ENCODE assay signal across 21 cellular contexts in the genomic region with DNA sequence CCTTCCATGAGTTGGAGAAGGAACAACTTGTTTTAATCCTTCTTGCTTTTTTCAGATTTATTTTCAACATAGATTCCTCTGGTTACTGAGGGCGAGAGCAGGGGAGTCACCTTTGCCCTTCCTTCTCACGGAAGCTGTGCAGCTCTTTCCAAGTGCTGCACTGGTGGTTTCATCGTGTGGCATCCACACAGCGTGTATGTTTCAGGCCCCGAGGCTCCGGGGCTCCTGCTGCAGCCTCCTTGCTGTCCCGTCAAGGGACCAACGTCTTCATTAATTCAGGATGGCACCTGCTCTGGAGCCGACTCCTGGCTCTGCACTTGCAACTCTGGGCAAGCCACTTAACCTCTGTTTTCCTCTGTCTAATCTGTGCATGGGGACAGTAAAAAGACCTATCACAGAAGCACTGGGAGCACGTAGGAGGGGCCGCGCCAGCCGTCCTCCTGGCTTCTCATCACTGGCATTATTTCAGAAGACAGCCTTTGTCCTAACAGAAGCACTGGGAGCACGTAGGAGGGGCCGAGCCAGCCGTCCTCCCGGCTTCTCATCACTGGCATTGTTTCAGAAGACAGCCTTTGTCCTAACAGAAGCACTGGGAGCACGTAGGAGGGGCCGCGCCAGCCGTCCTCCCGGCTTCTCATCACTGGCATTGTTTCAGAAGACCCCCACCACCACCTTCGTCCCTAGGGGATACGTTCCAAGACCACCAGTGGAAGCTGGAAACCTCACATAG.
A peak's percentile ranks its signal among the peaks of the same experiment; 100 is the strongest.
DNase-seq lines count a peak whose midpoint lies in the region; ATAC-seq, FAIRE-seq and TF ChIP-seq lines count a peak whose summit lies in the region.
"Had no signal": no experiment of that assay in that cellular context is flagged by ENCODE, and none has a peak within 500 bp of the region (broad histone marks: within the 10 kb centered on the region; RNA-seq: fewer than 3 reads in every experiment).

No MANE protein-coding gene starts in this region.

- no peak overlapping the region for H3K4me3 ChIP-seq in BE2C (ENCODE audit: low read depth, low read length)
- no peak overlapping the region for H3K4me3 ChIP-seq in small intestine (ENCODE audit: low read depth in 1 of 2, low read length in 2 of 2)
- no peak overlapping the region for H3K4me3 ChIP-seq in thyroid gland (replicated peaks in 1 of 3)
- H3K4me3 ChIP-seq: BLaER1 treated with 17β-estradiol and CSF1 and Interleukin-3, amounts not matched to agents 10 nM and 100 nM; GM23248; sigmoid colon; stomach had no signal

- no peaks in the 10 kb centered on the region for H3K36me3 ChIP-seq in BE2C
- H3K36me3 ChIP-seq in small intestine (ENCODE audit: control insufficient read depth in 2 of 2, insufficient read depth in 2 of 2, low read length in 2 of 2), result no peaks in the 10 kb centered on the region
- no peaks in the 10 kb centered on the region for H3K36me3 ChIP-seq in thyroid gland
- H3K36me3 ChIP-seq: BLaER1 treated with 17β-estradiol and CSF1 and Interleukin-3, amounts not matched to agents 10 nM and 100 nM; sigmoid colon; stomach had no signal

- DNase-seq in Ammon's horn (ENCODE audit: low spot score), result peak; percentile 44
- DNase-seq in NCI-H69 (lab: John Stamatoyannopoulos, UW), result peak; percentile 6
- DNase-seq in left cardiac atrium, result peak; percentile 3
- DNase-seq in posterior vena cava (ENCODE audit: low spot score), result peak; percentile 80
- DNase-seq in BE2C, result no peak
- no peak for DNase-seq in small intestine
- no peak for DNase-seq in thyroid gland
- no peak for DNase-seq in NCI-H774 (lab: John Stamatoyannopoulos, UW)
- DNase-seq: central memory CD4-positive, alpha-beta T cell; COR-L47; GM23248; naive B cell; NCI-H1436; NCI-H2171 treated with DMSO at 0.1 percent for 48 hours; NCI-H524 treated with DMSO at 0.1 percent for 48 hours; sigmoid colon; stomach; T1000; trophoblast cell had no signal

- TF ChIP-seq POLR2A in thyroid gland (IDR thresholded peaks at IDR 0.05), result no peak

- no peak for TF ChIP-seq CTCF in BE2C (IDR thresholded peaks at IDR 0.05; ENCODE audit: low read depth, low read length)
- no peak for TF ChIP-seq CTCF in thyroid gland (IDR thresholded peaks at IDR 0.05)

- H3K27me3 ChIP-seq in BE2C, result peaks cover 68% of the 10 kb centered on the region
- peaks cover 0 to 16% of the 10 kb centered on the region in 2 donors for H3K27me3 ChIP-seq in small intestine (ENCODE audit: control insufficient read depth in 2 of 2, insufficient read depth in 2 of 2, low read length in 2 of 2)
- no peaks in the 10 kb centered on the region for H3K27me3 ChIP-seq in thyroid gland

- FAIRE-seq in small intestine (lab: Jason Lieb, UNC), result no peak

- peak in 1 of 2 donors; percentile 55 for ATAC-seq in left cardiac atrium
- ATAC-seq: WTC11 had no signal

- intact Hi-C loops in left cardiac atrium (cut with DNase I), result no loop called here
- intact Hi-C loops in posterior vena cava (cut with DNase I), result no loop called here
- intact Hi-C loops in thyroid gland (cut with DNase I), result no loop called here

- H3K27ac ChIP-seq in small intestine (ENCODE audit: low read depth in 1 of 2, low read length in 1 of 2) (no peak overlapping the region), thyroid gland (no peak overlapping the region)
- H3K27ac ChIP-seq: BLaER1 treated with 17β-estradiol and CSF1 and Interleukin-3, amounts not matched to agents 10 nM and 100 nM; GM23248; sigmoid colon; stomach had no signal

- 63 to 77% (median 64%) methylated on average over 24 of the region's 24 CpGs for WGBS in small intestine, 3 donors
- WGBS in thyroid gland, 2 donors, result 86% methylated on average over 24 of the region's 24 CpGs

- H3K9me3 ChIP-seq in BE2C (no peaks in the 10 kb centered on the region), small intestine (ENCODE audit: control insufficient read depth, low read depth) (no peaks in the 10 kb centered on the region), thyroid gland (no peaks in the 10 kb centered on the region)

- H3K4me1 ChIP-seq in BE2C (no peaks in the 10 kb centered on the region), small intestine (ENCODE audit: control insufficient read depth in 2 of 2, insufficient read depth in 1 of 2, low read depth in 1 of 2, low read length in 1 of 2) (no peaks in the 10 kb centered on the region), thyroid gland (no peaks in the 10 kb centered on the region)

Comparison
In these comparisons a context has a peak if more than half of its experiments do, and no peak if none do; other contexts are left out.
1. DNase-seq: peak in Ammon's horn (single experiment), NCI-H69 (single experiment), left cardiac atrium (single experiment) and posterior vena cava (single experiment); none in BE2C (single experiment), small intestine (single experiment), thyroid gland (0 of 2) and NCI-H774 (single experiment).